Comparison of ENCODE assay signal across 23 cellular contexts in genomic region chr10:33497338-33497737, GRCh38.
"Had no signal": no experiment of that assay in that cellular context is flagged by ENCODE, and none has a peak within 500 bp of the region (broad histone marks: within the 10 kb centered on the region; RNA-seq: fewer than 3 reads in every experiment).

No MANE protein-coding gene starts in this region.

- H3K4me3 ChIP-seq: colonic mucosa, gastroesophageal sphincter, lung, smooth muscle cell, suprapubic skin, thyroid gland, upper lobe of left lung had no signal

- H3K4me3 Mint-ChIP-seq: endodermal cell; naive B cell; stimulated activated effector memory CD8-positive, alpha-beta T cell treated with anti-CD3 and anti-CD28 coated beads, Interleukin-12 subunit alpha, Interleukin-12 subunit beta, amount 100 ng/mL, for 72 hours had no signal

- ATAC-seq: gastroesophageal sphincter; left colon; left ventricle myocardium superior; right cardiac atrium; stimulated activated effector memory CD8-positive, alpha-beta T cell treated with anti-CD3 and anti-CD28 coated beads, Interleukin-12 subunit alpha, Interleukin-12 subunit beta, amount 100 ng/mL, for 72 hours; stimulated activated naive CD8-positive, alpha-beta T cell treated with anti-CD3 and anti-CD28 coated beads, Interleukin-15, Interleukin-2, amounts not matched to agents 100 U/mL and 50 U/mL, for 24 hours had no signal

- H3K4me1 ChIP-seq: colonic mucosa, suprapubic skin had no signal

- H3K9me3 Mint-ChIP-seq: stimulated activated effector memory CD8-positive, alpha-beta T cell treated with anti-CD3 and anti-CD28 coated beads, Interleukin-12 subunit alpha, Interleukin-12 subunit beta, amount 100 ng/mL, for 72 hours had no signal

- H3K27ac Mint-ChIP-seq: endodermal cell; naive B cell; stimulated activated effector memory CD8-positive, alpha-beta T cell treated with anti-CD3 and anti-CD28 coated beads, Interleukin-12 subunit alpha, Interleukin-12 subunit beta, amount 100 ng/mL, for 72 hours had no signal

- H3K27ac ChIP-seq: colonic mucosa, gastroesophageal sphincter, neutrophil, suprapubic skin, thyroid gland, upper lobe of left lung had no signal

- H3K27me3 ChIP-seq: colonic mucosa, gastroesophageal sphincter, neutrophil, suprapubic skin, thyroid gland, upper lobe of left lung had no signal

- H3K27me3 Mint-ChIP-seq: naive B cell had no signal

- H3K9me3 ChIP-seq: colonic mucosa, gastroesophageal sphincter, neutrophil, suprapubic skin, thyroid gland, upper lobe of left lung had no signal

- FAIRE-seq: endothelial cell of umbilical vein, kidney had no signal

- H3K36me3 ChIP-seq: colonic mucosa, gastroesophageal sphincter, neutrophil, suprapubic skin, thyroid gland, upper lobe of left lung had no signal

- H3K36me3 Mint-ChIP-seq: naive B cell; stimulated activated effector memory CD8-positive, alpha-beta T cell treated with anti-CD3 and anti-CD28 coated beads, Interleukin-12 subunit alpha, Interleukin-12 subunit beta, amount 100 ng/mL, for 72 hours had no signal

- DNase-seq: caudate nucleus; colonic mucosa; dermis blood vessel endothelial cell; endodermal cell; glutamatergic neuron; kidney; left colon; left ventricle myocardium superior; mesendoderm; naive B cell; right cardiac atrium; stimulated activated CD4-positive, alpha-beta T cell treated with anti-CD3 and anti-CD28 coated beads, Interleukin-4, amount 100 ng/mL, for 1 hour; stimulated activated CD8-positive, alpha-beta memory T cell treated with anti-CD3 and anti-CD28 coated beads, Interleukin-4, amount 100 ng/mL, for 48 hours; stimulated activated naive CD8-positive, alpha-beta T cell treated with anti-CD3 and anti-CD28 coated beads, Interleukin-15, Interleukin-2, amounts not matched to agents 100 U/mL and 50 U/mL, for 24 hours; thyroid gland; upper lobe of left lung had no signal

- H3K4me2 ChIP-seq: smooth muscle cell had no signal

- H3K4me1 Mint-ChIP-seq: endodermal cell; naive B cell; stimulated activated effector memory CD8-positive, alpha-beta T cell treated with anti-CD3 and anti-CD28 coated beads, Interleukin-12 subunit alpha, Interleukin-12 subunit beta, amount 100 ng/mL, for 72 hours had no signal
